26 cellular contexts compared by ENCODE assay signal in genomic region chr9:27856748-27857147, GRCh38.
"Had no signal": no experiment of that assay in that cellular context is flagged by ENCODE, and none has a peak within 500 bp of the region (broad histone marks: within the 10 kb centered on the region; RNA-seq: fewer than 3 reads in every experiment).

No MANE protein-coding gene starts in this region.

- H3K36me3 ChIP-seq: colonic mucosa, esophagus muscularis mucosa, esophagus squamous epithelium, gastrocnemius medialis, gastroesophageal sphincter, heart left ventricle, heart right ventricle had no signal

- H3K4me1 ChIP-seq: colonic mucosa, esophagus muscularis mucosa, esophagus squamous epithelium, foreskin keratinocyte, gastrocnemius medialis, gastroesophageal sphincter, heart left ventricle, heart right ventricle had no signal

- H3K4me3 ChIP-seq: colonic mucosa, coronary artery, dorsolateral prefrontal cortex, esophagus muscularis mucosa, esophagus squamous epithelium, gastrocnemius medialis, gastroesophageal sphincter, heart left ventricle, heart right ventricle, hepatocyte had no signal

- H2AFZ ChIP-seq: hepatocyte had no signal

- H3K27me3 Mint-ChIP-seq: effector memory CD8-positive, alpha-beta T cell had no signal

- H3K27me3 ChIP-seq: colonic mucosa, dorsolateral prefrontal cortex, esophagus muscularis mucosa, esophagus squamous epithelium, gastrocnemius medialis, gastroesophageal sphincter, heart left ventricle, hepatocyte had no signal

- H3K9me3 ChIP-seq: colonic mucosa, esophagus muscularis mucosa, esophagus squamous epithelium, gastrocnemius medialis, gastroesophageal sphincter, heart left ventricle, heart right ventricle had no signal

- ATAC-seq: effector memory CD8-positive, alpha-beta T cell; esophagus mucosa; foreskin keratinocyte; gastrocnemius medialis; gastroesophageal sphincter; heart left ventricle; heart right ventricle had no signal

- DNase-seq: colonic mucosa; cortex of kidney; dermis blood vessel endothelial cell; dorsolateral prefrontal cortex; effector CD4-positive, alpha-beta T cell; effector CD8-positive, alpha-beta T cell; effector memory CD4-positive, alpha-beta T cell; effector memory CD8-positive, alpha-beta T cell; erythroblast; esophagus squamous epithelium; foreskin fibroblast; foreskin keratinocyte; foreskin melanocyte; gastrocnemius medialis; glutamatergic neuron; head of caudate nucleus; heart left ventricle; heart right ventricle had no signal

- H3K79me2 ChIP-seq: hepatocyte had no signal

- H3K4me3 Mint-ChIP-seq: dendritic cell treated with granulocyte-macrophage colony-stimulating factor and Interleukin-4, amounts not matched to agents 40 ng/mL and 50 ng/mL, for 4 days; effector memory CD8-positive, alpha-beta T cell; endodermal cell had no signal

- H3K9me3 Mint-ChIP-seq: dendritic cell treated with granulocyte-macrophage colony-stimulating factor and Interleukin-4, amounts not matched to agents 40 ng/mL and 50 ng/mL, for 4 days; endodermal cell had no signal

- H3K27ac Mint-ChIP-seq: dendritic cell treated with granulocyte-macrophage colony-stimulating factor and Interleukin-4, amounts not matched to agents 40 ng/mL and 50 ng/mL, for 4 days; effector memory CD8-positive, alpha-beta T cell had no signal

- H3K4me2 ChIP-seq: hepatocyte had no signal

- H3K27ac ChIP-seq: colonic mucosa, coronary artery, dorsolateral prefrontal cortex, epithelial cell of prostate, esophagus muscularis mucosa, esophagus squamous epithelium, foreskin keratinocyte, gastrocnemius medialis, gastroesophageal sphincter, heart left ventricle, heart right ventricle, hepatocyte had no signal
